ENCODE assay signal across 3 cellular contexts in genomic region chr22:49647346-49648026, GRCh38.
TF ChIP-seq lines count a peak whose summit lies in the region.

No MANE protein-coding gene starts in this region.

TF ChIP-seq in A549, 52 proteins besides CTCF, POLR2A, EP300 and RAD21:
- no peak for TF ChIP-seq KDM5A (IDR thresholded peaks at IDR 0.05)
- no peak for TF ChIP-seq HDAC2 (IDR thresholded peaks at IDR 0.05)
- TF ChIP-seq HEYL (CRISPR knock-in tag; IDR thresholded peaks at IDR 0.05) = no peak

TF ChIP-seq in HCT116, 20 proteins besides CTCF, POLR2A, EP300 and RAD21:
- no peak for TF ChIP-seq JUND (IDR thresholded peaks at IDR 0.05)
- TF ChIP-seq SRF (IDR thresholded peaks at IDR 0.05; ENCODE audit: low read depth) = no peak
- TF ChIP-seq EGR1 (IDR thresholded peaks at IDR 0.05; ENCODE audit: low read depth) = no peak
- TF ChIP-seq ZBTB33 (IDR thresholded peaks at IDR 0.05; ENCODE audit: extremely low read depth, insufficient replicate concordance, low read length) = no peak
- no peak for TF ChIP-seq ZFX (IDR thresholded peaks at IDR 0.05)

TF ChIP-seq in H1, 55 proteins besides CTCF, POLR2A, EP300 and RAD21:
- TF ChIP-seq ZNF274 (IDR thresholded peaks at IDR 0.05; ENCODE audit: borderline replicate concordance, extremely low read depth, low read length) = no peak
- TF ChIP-seq SP4 (IDR thresholded peaks at IDR 0.05; ENCODE audit: low read length) = no peak
- TF ChIP-seq SIN3A (conservative IDR thresholded peaks at IDR 0.05 in 1 of 2, IDR thresholded peaks at IDR 0.05 in 1 of 2; ENCODE audit: low read depth in 1 of 2, low read length in 2 of 2) = no peak
- TF ChIP-seq BCL11A (IDR thresholded peaks at IDR 0.05; ENCODE audit: low read depth in 2 of 2, low read length in 2 of 2) = no peak
- TF ChIP-seq CREB1 (IDR thresholded peaks at IDR 0.05) = no peak
TF ChIP-seq in H1: peak in this region for 0.
